In genomic region chr1:202348005-202348508, GRCh38 we compare ENCODE assay signal across 8 cellular contexts. TPM values are rescaled to one million over a fixed set of nuclear protein-coding genes. Genes with fewer than 3 reads are reported as not detected.
DNase-seq lines count a peak whose midpoint lies in the region; ATAC-seq and TF ChIP-seq lines count a peak whose summit lies in the region.

No MANE protein-coding gene starts in this region.

- peak overlapping the region; percentile 93 for H2AFZ ChIP-seq in Loucy (ENCODE audit: low read length)

- no peaks in the 10 kb centered on the region for H3K9me2 ChIP-seq in Loucy (replicated peaks; ENCODE audit: low read depth, low read length)

- no peak for TF ChIP-seq CTCF in GM12864 (IDR thresholded peaks at IDR 0.05; ENCODE audit: low read depth, low read length, missing control alignments)
- no peak for TF ChIP-seq CTCF in Loucy (conservative IDR thresholded peaks at IDR 0.05; ENCODE audit: low read length)
- TF ChIP-seq CTCF in dorsolateral prefrontal cortex (IDR thresholded peaks at IDR 0.05 in 54 of 56, conservative IDR thresholded peaks at IDR 0.05 in 2 of 56; ENCODE audit: low read depth in 1 of 56, partially characterized antibody in 56 of 56), result peak in 6 of 56 donors; percentile 8 to 47 (median 20)
- no peak for TF ChIP-seq CTCF in GM13977 (IDR thresholded peaks at IDR 0.05; ENCODE audit: extremely low read depth, insufficient read depth, missing control alignments)

- H3K27me3 ChIP-seq in Loucy (ENCODE audit: insufficient read depth, low read length, poor library complexity, severe bottlenecking) (no peaks in the 10 kb centered on the region), dorsolateral prefrontal cortex (no peaks in the 10 kb centered on the region), rectal smooth muscle tissue (ENCODE audit: control insufficient read depth, insufficient read depth, low read length) (no peaks in the 10 kb centered on the region)

- no peaks in the 10 kb centered on the region for H3K9me3 ChIP-seq in Loucy (ENCODE audit: insufficient read depth, low read depth, low read length)

- H3K4me2 ChIP-seq in Loucy (ENCODE audit: low read depth, low read length, poor library complexity, severe bottlenecking), result peak overlapping the region; percentile 69

- H3K36me3 ChIP-seq in Loucy (ENCODE audit: insufficient read depth, low read length), result no peaks in the 10 kb centered on the region
- no peaks in the 10 kb centered on the region for H3K36me3 ChIP-seq in rectal smooth muscle tissue (ENCODE audit: control insufficient read depth, insufficient read depth, low read length)

- no peak for DNase-seq in GM12864 (ENCODE audit: low read depth)
- DNase-seq in dorsolateral prefrontal cortex, result no peak
- DNase-seq in GM13977 (ENCODE audit: low spot score), result no peak
- DNase-seq in LoVo (ENCODE audit: low spot score), result no peak
- no peak for DNase-seq in anterior cingulate cortex (lab: John Stamatoyannopoulos, UW)

- peak overlapping the region; percentile 89; the same call in 1 of the 2 replicates for H3K4me3 ChIP-seq in GM12864 (ENCODE audit: low read depth, low read length)
- peak overlapping the region; percentile 83 for H3K4me3 ChIP-seq in Loucy (ENCODE audit: low read length, poor library complexity, severe bottlenecking)
- H3K4me3 ChIP-seq in dorsolateral prefrontal cortex, result peak overlapping the region in 53 of 59 donors; percentile 2 to 100 (median 98)
- no peak overlapping the region for H3K4me3 ChIP-seq in rectal smooth muscle tissue (ENCODE audit: low read length)

- H4K20me1 ChIP-seq in Loucy (ENCODE audit: insufficient read depth, low read length, poor library complexity, severe bottlenecking), result peaks cover 7% of the 10 kb centered on the region

- in situ Hi-C loops in GM13977 (cut with MboI; ENCODE audit: low pct_unique_long_range_greater_than_20kb, low sequenced_read_pairs, unreplicated experiment), result no loop called here

- H3K79me2 ChIP-seq in Loucy (ENCODE audit: insufficient read depth, low read length), result peaks cover 31% of the 10 kb centered on the region

- H3K4me1 ChIP-seq in Loucy (ENCODE audit: insufficient read depth, low read length, poor library complexity, severe bottlenecking) (peaks cover 35% of the 10 kb centered on the region), rectal smooth muscle tissue (ENCODE audit: control insufficient read depth, insufficient read depth, low read length) (no peaks in the 10 kb centered on the region)

- H3K27ac ChIP-seq in dorsolateral prefrontal cortex (peak overlapping the region in 53 of 59 donors; percentile 19 to 97 (median 84)), rectal smooth muscle tissue (ENCODE audit: low read depth, low read length) (peak overlapping the region; percentile 70)

- intact Hi-C loops in dorsolateral prefrontal cortex (cut with DNase I), result loop anchor here (2.0 to 10.0 kb wide), 6 partner anchors 49 to 367 kb away; partner anchors contain the start of gene SYT2 (in 1 of the 2)

- H3K9ac ChIP-seq in Loucy (ENCODE audit: low read depth, low read length, poor library complexity, severe bottlenecking) (no peak overlapping the region), rectal smooth muscle tissue (ENCODE audit: low read length) (no peak overlapping the region)

- H3F3A ChIP-seq in Loucy (ENCODE audit: low read depth), result no peaks in the 10 kb centered on the region

- no peak for ATAC-seq in GM21447 (IDR thresholded peaks at IDR 0.05; ENCODE audit: unreplicated experiment)

RNA-seq across cellular contexts. Expression of gene PPP1R12B, which starts 0.4 kb away (rescaled TPM):
- total RNA-seq in dorsolateral prefrontal cortex, result 100 to 1,000 TPM in 94 of 120 experiments, 10 to 100 TPM in 26; 81.3 to 162 (median 110) TPM

RNA-seq across cellular contexts. Expression of gene UBE2T, which starts 6.3 kb away (rescaled TPM):
- total RNA-seq in dorsolateral prefrontal cortex, result 10 to 100 TPM in 36 of 120 experiments, 1 to 10 TPM in 84; 2.0 to 19.1 (median 9.2) TPM
